1 cellular context compared by ENCODE assay signal in the genomic region with DNA sequence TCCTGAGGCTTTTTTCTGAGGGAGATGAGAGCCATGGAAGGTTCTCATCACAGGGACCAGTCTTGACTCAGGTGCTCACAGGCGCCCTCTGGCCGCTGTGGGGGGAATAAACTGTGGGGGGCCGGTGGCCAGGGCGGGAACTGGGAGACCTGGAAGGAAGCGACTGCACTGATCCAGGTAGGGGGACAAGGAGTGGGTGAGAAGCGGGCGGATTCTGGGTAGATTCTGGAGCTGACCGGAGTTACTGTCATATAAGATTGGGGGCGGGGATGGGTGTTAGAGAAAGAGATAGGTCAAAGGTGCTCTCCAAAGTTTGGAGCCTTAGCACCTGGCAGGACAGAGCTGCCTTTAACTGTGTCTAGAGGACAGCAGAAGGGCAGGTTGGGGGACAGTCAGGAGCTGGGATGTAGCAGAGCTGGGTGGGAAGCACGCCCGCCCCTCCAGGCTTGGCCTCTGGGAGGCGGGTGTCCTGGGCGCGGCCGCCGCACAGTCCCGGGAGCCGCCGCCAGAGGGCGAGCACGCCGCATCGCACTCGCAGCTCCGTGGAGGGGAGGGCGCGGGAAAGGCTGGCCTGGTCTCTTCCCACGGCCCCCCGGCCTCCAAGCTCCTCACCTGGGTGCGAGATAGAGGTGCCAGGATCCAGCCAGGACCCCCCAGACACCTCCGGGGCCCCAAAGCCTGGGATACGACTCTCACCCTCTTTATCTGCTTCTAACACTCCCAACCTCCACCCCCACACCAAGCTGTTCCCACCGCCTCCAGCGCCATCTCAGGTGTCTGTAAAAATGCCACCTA.
TF ChIP-seq lines count a peak whose summit lies in the region.

No MANE protein-coding gene starts in this region.

TF ChIP-seq in K562, 482 proteins besides CTCF, POLR2A, EP300 and RAD21 (continued from another document and continues in another):
- TF ChIP-seq RERE (CRISPR knock-in tag; IDR thresholded peaks at IDR 0.05; ENCODE audit: borderline replicate concordance) (no peak), SAFB2 (IDR thresholded peaks at IDR 0.05; ENCODE audit: borderline replicate concordance, low read depth, low read length, severe bottlenecking) (no peak), RB1 (IDR thresholded peaks at IDR 0.05; ENCODE audit: low read depth) (peak; percentile 99), MCM7 (IDR thresholded peaks at IDR 0.05) (no peak), NR1H2 (CRISPR knock-in tag; IDR thresholded peaks at IDR 0.05) (no peak; the same call in 1 of the 2 replicates), ZNF277 (CRISPR knock-in tag; IDR thresholded peaks at IDR 0.05; ENCODE audit: borderline replicate concordance) (no peak), KLF13 (tag; IDR thresholded peaks at IDR 0.05; ENCODE audit: borderline replicate concordance, low read depth) (no peak), ZKSCAN1 (IDR thresholded peaks at IDR 0.05; ENCODE audit: low read depth, low read length) (no peak), TAF7 (tag; IDR thresholded peaks at IDR 0.05) (no peak), MAFK (IDR thresholded peaks at IDR 0.05; ENCODE audit: low read length) (no peak), STAT5B (CRISPR knock-in tag; IDR thresholded peaks at IDR 0.05) (no peak), ARID1B (IDR thresholded peaks at IDR 0.05) (peak; percentile 70), ARID2 (IDR thresholded peaks at IDR 0.05) (peak; percentile 64), PHTF2 (CRISPR knock-in tag; IDR thresholded peaks at IDR 0.05) (no peak), ATF4 (CRISPR knock-in tag; IDR thresholded peaks at IDR 0.05) (no peak), POLR2AphosphoS5 (IDR thresholded peaks at IDR 0.05; ENCODE audit: control insufficient read depth, insufficient read depth, low read depth, low read length) (peak; percentile 50; the same call in 1 of the 2 replicates), KAT7 (CRISPR knock-in tag; IDR thresholded peaks at IDR 0.05; ENCODE audit: borderline replicate concordance) (peak; percentile 84; the same call in 1 of the 2 replicates), THRB (CRISPR knock-in tag; conservative IDR thresholded peaks at IDR 0.05) (no peak), RUNX1 (IDR thresholded peaks at IDR 0.05; ENCODE audit: low read depth) (no peak), ETV5 (CRISPR knock-in tag; IDR thresholded peaks at IDR 0.05; ENCODE audit: low read depth) (no peak; the same call in 1 of the 2 replicates), CEBPZ (IDR thresholded peaks at IDR 0.05; ENCODE audit: borderline replicate concordance, low read depth, low read length) (no peak), PHF8 (IDR thresholded peaks at IDR 0.05; ENCODE audit: borderline replicate concordance, low read length) (peak; percentile 50; the same call in 1 of the 2 replicates), SOX6 (IDR thresholded peaks at IDR 0.05) (0 out of 2 replicates have a peak, but pooled peaks have one; percentile 46), NUFIP1 (IDR thresholded peaks at IDR 0.05; ENCODE audit: partially characterized antibody) (no peak), ZFPM2 (CRISPR knock-in tag; IDR thresholded peaks at IDR 0.05) (no peak), TAF1 (IDR thresholded peaks at IDR 0.05; ENCODE audit: control insufficient read depth, extremely low read depth, insufficient read depth, low read length, severe bottlenecking) (peak; percentile 37), DDX20 (tag; IDR thresholded peaks at IDR 0.05; ENCODE audit: low read depth) (no peak), MTA2 (IDR thresholded peaks at IDR 0.05; ENCODE audit: low read depth) (peak; percentile 46), MEIS2 (IDR thresholded peaks at IDR 0.05; ENCODE audit: partially characterized antibody) (no peak), SRSF1 (IDR thresholded peaks at IDR 0.05; ENCODE audit: low read depth, low read length) (no peak), ZNF311 (CRISPR knock-in tag; IDR thresholded peaks at IDR 0.05) (no peak), TARDBP (IDR thresholded peaks at IDR 0.05) (peak; percentile 82), ILK (tag; IDR thresholded peaks at IDR 0.05; ENCODE audit: borderline replicate concordance, low read depth) (no peak), ZNF239 (CRISPR knock-in tag; IDR thresholded peaks at IDR 0.05) (no peak), LARP7 (IDR thresholded peaks at IDR 0.05) (peak; percentile 61; the same call in 1 of the 2 replicates), NFIC (IDR thresholded peaks at IDR 0.05) (no peak), ZNF707 (CRISPR knock-in tag; conservative IDR thresholded peaks at IDR 0.05) (no peak), MEF2A (IDR thresholded peaks at IDR 0.05; ENCODE audit: control insufficient read depth, low read depth, low read length) (no peak)
- TF ChIP-seq, protein P1, sequence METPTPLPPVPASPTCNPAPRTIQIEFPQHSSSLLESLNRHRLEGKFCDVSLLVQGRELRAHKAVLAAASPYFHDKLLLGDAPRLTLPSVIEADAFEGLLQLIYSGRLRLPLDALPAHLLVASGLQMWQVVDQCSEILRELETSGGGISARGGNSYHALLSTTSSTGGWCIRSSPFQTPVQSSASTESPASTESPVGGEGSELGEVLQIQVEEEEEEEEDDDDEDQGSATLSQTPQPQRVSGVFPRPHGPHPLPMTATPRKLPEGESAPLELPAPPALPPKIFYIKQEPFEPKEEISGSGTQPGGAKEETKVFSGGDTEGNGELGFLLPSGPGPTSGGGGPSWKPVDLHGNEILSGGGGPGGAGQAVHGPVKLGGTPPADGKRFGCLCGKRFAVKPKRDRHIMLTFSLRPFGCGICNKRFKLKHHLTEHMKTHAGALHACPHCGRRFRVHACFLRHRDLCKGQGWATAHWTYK (CRISPR knock-in tag; IDR thresholded peaks at IDR 0.05), result no peak
- TF ChIP-seq, protein P2, sequence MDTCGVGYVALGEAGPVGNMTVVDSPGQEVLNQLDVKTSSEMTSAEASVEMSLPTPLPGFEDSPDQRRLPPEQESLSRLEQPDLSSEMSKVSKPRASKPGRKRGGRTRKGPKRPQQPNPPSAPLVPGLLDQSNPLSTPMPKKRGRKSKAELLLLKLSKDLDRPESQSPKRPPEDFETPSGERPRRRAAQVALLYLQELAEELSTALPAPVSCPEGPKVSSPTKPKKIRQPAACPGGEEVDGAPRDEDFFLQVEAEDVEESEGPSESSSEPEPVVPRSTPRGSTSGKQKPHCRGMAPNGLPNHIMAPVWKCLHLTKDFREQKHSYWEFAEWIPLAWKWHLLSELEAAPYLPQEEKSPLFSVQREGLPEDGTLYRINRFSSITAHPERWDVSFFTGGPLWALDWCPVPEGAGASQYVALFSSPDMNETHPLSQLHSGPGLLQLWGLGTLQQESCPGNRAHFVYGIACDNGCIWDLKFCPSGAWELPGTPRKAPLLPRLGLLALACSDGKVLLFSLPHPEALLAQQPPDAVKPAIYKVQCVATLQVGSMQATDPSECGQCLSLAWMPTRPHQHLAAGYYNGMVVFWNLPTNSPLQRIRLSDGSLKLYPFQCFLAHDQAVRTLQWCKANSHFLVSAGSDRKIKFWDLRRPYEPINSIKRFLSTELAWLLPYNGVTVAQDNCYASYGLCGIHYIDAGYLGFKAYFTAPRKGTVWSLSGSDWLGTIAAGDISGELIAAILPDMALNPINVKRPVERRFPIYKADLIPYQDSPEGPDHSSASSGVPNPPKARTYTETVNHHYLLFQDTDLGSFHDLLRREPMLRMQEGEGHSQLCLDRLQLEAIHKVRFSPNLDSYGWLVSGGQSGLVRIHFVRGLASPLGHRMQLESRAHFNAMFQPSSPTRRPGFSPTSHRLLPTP (IDR thresholded peaks at IDR 0.05; ENCODE audit: borderline replicate concordance, extremely low read depth, insufficient read length), result no peak
- TF ChIP-seq, protein P3, sequence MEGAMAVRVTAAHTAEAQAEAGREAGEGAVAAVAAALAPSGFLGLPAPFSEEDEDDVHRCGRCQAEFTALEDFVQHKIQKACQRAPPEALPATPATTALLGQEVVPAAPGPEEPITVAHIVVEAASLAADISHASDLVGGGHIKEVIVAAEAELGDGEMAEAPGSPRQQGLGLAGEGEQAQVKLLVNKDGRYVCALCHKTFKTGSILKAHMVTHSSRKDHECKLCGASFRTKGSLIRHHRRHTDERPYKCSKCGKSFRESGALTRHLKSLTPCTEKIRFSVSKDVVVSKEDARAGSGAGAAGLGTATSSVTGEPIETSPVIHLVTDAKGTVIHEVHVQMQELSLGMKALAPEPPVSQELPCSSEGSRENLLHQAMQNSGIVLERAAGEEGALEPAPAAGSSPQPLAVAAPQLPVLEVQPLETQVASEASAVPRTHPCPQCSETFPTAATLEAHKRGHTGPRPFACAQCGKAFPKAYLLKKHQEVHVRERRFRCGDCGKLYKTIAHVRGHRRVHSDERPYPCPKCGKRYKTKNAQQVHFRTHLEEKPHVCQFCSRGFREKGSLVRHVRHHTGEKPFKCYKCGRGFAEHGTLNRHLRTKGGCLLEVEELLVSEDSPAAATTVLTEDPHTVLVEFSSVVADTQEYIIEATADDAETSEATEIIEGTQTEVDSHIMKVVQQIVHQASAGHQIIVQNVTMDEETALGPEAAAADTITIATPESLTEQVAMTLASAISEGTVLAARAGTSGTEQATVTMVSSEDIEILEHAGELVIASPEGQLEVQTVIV (CRISPR knock-in tag; IDR thresholded peaks at IDR 0.05; ENCODE audit: borderline replicate concordance), result no peak
